8 cellular contexts compared by ENCODE assay signal in the genomic region with DNA sequence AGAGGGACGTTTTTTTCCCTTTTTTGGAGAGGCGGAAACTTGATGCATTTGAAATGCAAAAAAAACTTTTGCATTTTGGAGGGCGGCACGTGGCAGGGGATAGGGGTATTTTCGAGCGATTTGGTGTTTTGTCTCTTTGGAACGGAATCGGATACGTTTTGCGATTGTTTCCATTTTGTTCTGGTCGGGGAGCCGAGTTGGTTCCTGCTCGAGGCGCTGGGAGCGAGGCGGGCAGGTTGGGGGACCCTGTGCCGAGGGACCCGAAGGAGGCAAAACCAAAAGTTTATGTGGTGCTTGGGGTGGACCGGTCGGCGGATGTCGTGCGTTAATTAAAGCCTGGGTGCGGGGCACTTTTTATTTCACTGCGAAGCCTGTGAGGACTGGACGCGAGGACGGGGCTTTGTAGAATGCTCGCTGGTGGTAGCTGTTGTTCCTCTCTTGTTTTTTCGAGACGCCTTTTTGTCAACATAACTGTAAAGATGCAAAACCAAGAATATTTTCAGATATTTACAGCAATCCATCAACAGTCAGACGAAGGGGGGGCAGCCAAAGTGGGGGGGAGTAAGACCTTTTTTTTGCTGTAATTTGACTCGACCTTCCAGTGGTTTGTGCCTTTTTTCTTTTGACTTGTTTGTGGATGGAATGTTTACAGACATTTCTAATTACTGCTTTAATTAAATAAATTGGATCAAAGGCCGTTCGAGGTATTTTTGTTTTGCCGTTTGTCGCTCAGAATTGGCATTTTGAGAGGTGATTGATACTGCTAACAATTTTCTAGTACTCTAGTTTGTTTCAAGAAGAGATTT. TPM values are rescaled to one million over a fixed set of nuclear protein-coding genes. Genes with fewer than 3 reads are reported as not detected.
DNase-seq lines count a peak whose midpoint lies in the region; ATAC-seq and TF ChIP-seq lines count a peak whose summit lies in the region.

No MANE protein-coding gene starts in this region.

- H3K36me3 ChIP-seq in neural cell (ENCODE audit: insufficient read depth, low read length), result peaks cover 8% of the 10 kb centered on the region
- peaks cover 0 to 12% of the 10 kb centered on the region in 2 donors for H3K36me3 ChIP-seq in thyroid gland

- H3K4me2 ChIP-seq in neural cell (ENCODE audit: low read length), result no peak overlapping the region

- H4K20me1 ChIP-seq in neural cell (ENCODE audit: insufficient read depth), result peaks cover 53% of the 10 kb centered on the region

- peaks cover 21 to 27% of the 10 kb centered on the region in 2 donors for H3K4me1 ChIP-seq in thyroid gland

- peaks cover 15% of the 10 kb centered on the region for H3F3A ChIP-seq in neural cell (ENCODE audit: insufficient read depth, low read length, poor library complexity, severe bottlenecking)

- 0% methylated on average over 33 to 37 of the region's 37 CpGs for WGBS in thyroid gland, 2 donors

- ATAC-seq in HG02798 (IDR thresholded peaks at IDR 0.05; ENCODE audit: poor library complexity, unreplicated experiment), result peak; percentile 8

- peak; percentile 25 to 39 for DNase-seq in NCI-H446 (lab: John Stamatoyannopoulos, UW)
- no peak for DNase-seq in NCI-H446 treated with DMSO at 0.1 percent for 48 hours (lab: John Stamatoyannopoulos, UW)
- DNase-seq in NOMO-1 treated with DMSO at 0.1 percent for 48 hours (lab: John Stamatoyannopoulos, UW; ENCODE audit: unreplicated experiment), result peak; percentile 59
- DNase-seq in activated T-helper 1 cell treated with anti-CD3 and anti-CD28 coated beads, Interleukin-2, amount 50 U/mL, for 16 hours (ENCODE audit: low read depth in 1 of 2, low spot score in 1 of 2), result peak; percentile 20 to 22
- DNase-seq in fibroblast of pulmonary artery (ENCODE audit: low read depth), result peak; percentile 40
- DNase-seq in thyroid gland, result peak; percentile 62 to 64

- peaks cover 80% of the 10 kb centered on the region for H3K79me2 ChIP-seq in neural cell (replicated peaks; ENCODE audit: insufficient read depth, low read length)

- H3K9me3 ChIP-seq in neural cell (ENCODE audit: low read length) (no peaks in the 10 kb centered on the region), thyroid gland (no peaks in the 10 kb centered on the region)

- peak overlapping the region; percentile 14 for H2AFZ ChIP-seq in neural cell (ENCODE audit: low read depth, low read length)

- H3K27me3 ChIP-seq in neural cell (ENCODE audit: insufficient read depth, low read depth, low read length), result no peaks in the 10 kb centered on the region
- H3K27me3 ChIP-seq in thyroid gland, result no peaks in the 10 kb centered on the region

- peak overlapping the region; percentile 99 for H3K9ac ChIP-seq in neural cell (ENCODE audit: low read length)

- no peak for TF ChIP-seq EP300 in neural cell (conservative IDR thresholded peaks at IDR 0.05; ENCODE audit: poor library complexity, severe bottlenecking)

- no peak for TF ChIP-seq RAD21 in neural cell (conservative IDR thresholded peaks at IDR 0.05)

- TF ChIP-seq POLR2A in thyroid gland (IDR thresholded peaks at IDR 0.05), result peak in 1 of 2 donors; percentile 50

- intact Hi-C loops in thyroid gland (cut with DNase I), result loop anchor here (5.0 kb wide), 1 partner anchor 59 kb away; no protein-coding TSS in a partner anchor

- H3K27ac ChIP-seq in neural cell (ENCODE audit: low read length), result peak overlapping the region; percentile 99
- H3K27ac ChIP-seq in thyroid gland, result peak overlapping the region; percentile 99

- peak overlapping the region; percentile 98 for H3K4me3 ChIP-seq in fibroblast of pulmonary artery (replicated peaks; ENCODE audit: low read depth, low read length)
- H3K4me3 ChIP-seq in neural cell (ENCODE audit: low read length), result peak overlapping the region; percentile 86
- H3K4me3 ChIP-seq in thyroid gland (replicated peaks in 1 of 3), result peak overlapping the region; percentile 37 to 92 (median 70)

- no peaks in the 10 kb centered on the region for H3K9me2 ChIP-seq in neural cell (ENCODE audit: insufficient read depth, low read length)

- TF ChIP-seq CTCF in fibroblast of pulmonary artery (IDR thresholded peaks at IDR 0.05; ENCODE audit: low read length, missing control alignments) (no peak), neural cell (IDR thresholded peaks at IDR 0.05; ENCODE audit: poor library complexity, severe bottlenecking) (no peak), thyroid gland (IDR thresholded peaks at IDR 0.05) (no peak)

TF ChIP-seq in neural cell, 6 proteins besides CTCF, POLR2A, EP300 and RAD21:
- TF ChIP-seq TAF1 (IDR thresholded peaks at IDR 0.05; ENCODE audit: low read depth) (peak; percentile 63), SMC3 (conservative IDR thresholded peaks at IDR 0.05; ENCODE audit: poor library complexity) (no peak), POLR2AphosphoS5 (IDR thresholded peaks at IDR 0.05) (no peak), MXI1 (conservative IDR thresholded peaks at IDR 0.05; ENCODE audit: poor library complexity, severe bottlenecking) (peak; percentile 35), REST (IDR thresholded peaks at IDR 0.05; ENCODE audit: borderline replicate concordance) (peak; percentile 47), EZH2 (IDR thresholded peaks at IDR 0.05; ENCODE audit: borderline replicate concordance, insufficient read depth, low read length, poor library complexity, severe bottlenecking) (no peak)
TF ChIP-seq in neural cell: peak in this region for 3.

RNA-seq across cellular contexts. Expression of gene H3-3A, which starts 1.0 kb away (rescaled TPM):
- polyA plus RNA-seq in neural cell, result 2,069 and 2,124 TPM in 2 replicates
- 654 and 729 TPM in 2 replicates for polyA minus RNA-seq in neural cell
- 100 to 1,000 TPM; 304 to 610 (median 445) TPM for total RNA-seq in thyroid gland
